In the genomic region with DNA sequence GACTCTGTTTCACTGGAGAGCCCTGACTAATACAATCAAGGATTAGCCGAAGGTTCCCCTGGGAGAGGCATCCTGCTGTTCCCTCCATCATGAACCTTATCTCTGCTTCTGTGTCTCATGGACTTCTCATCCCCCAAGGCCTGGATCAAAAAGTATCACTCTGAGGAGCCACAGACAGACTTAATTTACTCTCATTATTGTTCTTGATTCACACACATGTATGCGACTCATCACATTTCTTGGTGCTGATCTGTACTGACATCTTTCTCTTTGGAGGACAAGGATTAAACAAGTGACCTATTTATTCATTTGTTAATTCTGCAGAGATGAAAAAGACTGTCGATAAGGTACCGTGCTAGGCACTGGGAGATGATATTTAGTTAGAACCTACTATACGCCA, we compare ENCODE assay signal across 18 cellular contexts.
"Had no signal": no experiment of that assay in that cellular context is flagged by ENCODE, and none has a peak within 500 bp of the region (broad histone marks: within the 10 kb centered on the region; RNA-seq: fewer than 3 reads in every experiment).

No MANE protein-coding gene starts in this region.

- H3K4me3 ChIP-seq: cardiac muscle cell, colonic mucosa, mucosa of descending colon, smooth muscle cell, thyroid gland had no signal

- H3K4me1 ChIP-seq: colonic mucosa, thyroid gland had no signal

- H3K27ac ChIP-seq: cardiac muscle cell, colonic mucosa, epithelial cell of prostate, neutrophil, thyroid gland had no signal

- H3K9me3 ChIP-seq: colonic mucosa, mucosa of descending colon, neutrophil, thyroid gland had no signal

- H3K4me2 ChIP-seq: smooth muscle cell had no signal

- DNase-seq: activated CD4-positive, alpha-beta T cell treated with anti-CD3 and anti-CD28 coated beads for 1 hour; activated CD4-positive, alpha-beta T cell treated with anti-CD3 and anti-CD28 coated beads, Interleukin-2, amount 50 U/mL, for 48 hours; activated CD8-positive, alpha-beta memory T cell treated with anti-CD3 and anti-CD28 coated beads, Interleukin-2, amount 10 ng/mL, durations not matched to agents 7 days and 5 days; activated gamma-delta T cell; activated T-cell treated with anti-CD3 and anti-CD28 coated beads, Interleukin-2, amount 50 U/mL, for 48 hours; colonic mucosa; effector memory CD4-positive, alpha-beta T cell; glutamatergic neuron; immature natural killer cell; mucosa of descending colon; naive thymus-derived CD8-positive, alpha-beta T cell; SW 1271; thyroid gland had no signal

- H3K36me3 ChIP-seq: cardiac muscle cell, colonic mucosa, neutrophil, thyroid gland had no signal

- H3K27me3 ChIP-seq: cardiac muscle cell, colonic mucosa, thyroid gland had no signal

- ATAC-seq: activated CD8-positive, alpha-beta memory T cell treated with anti-CD3 and anti-CD28 coated beads, Interleukin-2, amount 10 ng/mL, durations not matched to agents 7 days and 5 days; mucosa of descending colon; naive thymus-derived CD8-positive, alpha-beta T cell; stimulated activated effector memory CD8-positive, alpha-beta T cell treated with anti-CD3 and anti-CD28 coated beads, Interleukin-12 subunit alpha, Interleukin-12 subunit beta, amount 100 ng/mL, for 72 hours had no signal
